26 cellular contexts compared by ENCODE assay signal in genomic region chr4:156100651-156101050, GRCh38.
"Had no signal": no experiment of that assay in that cellular context is flagged by ENCODE, and none has a peak within 500 bp of the region (broad histone marks: within the 10 kb centered on the region; RNA-seq: fewer than 3 reads in every experiment).

No MANE protein-coding gene starts in this region.

- ATAC-seq: left colon, left ventricle myocardium superior, pancreas, psoas muscle, right lobe of liver had no signal

- H3K4me3 ChIP-seq: colonic mucosa, hepatocyte, lung, pancreas, psoas muscle, right lobe of liver, skin epidermis, stomach, thoracic aorta, transverse colon had no signal

- H3K9me3 ChIP-seq: colonic mucosa, pancreas, psoas muscle, right lobe of liver, stomach, thoracic aorta, transverse colon had no signal

- H3K36me3 ChIP-seq: colonic mucosa, pancreas, right lobe of liver, stomach, thoracic aorta, transverse colon had no signal

- H3K27me3 ChIP-seq: colonic mucosa, hepatocyte, right lobe of liver, stomach, transverse colon had no signal

- H2AFZ ChIP-seq: hepatocyte had no signal

- H3K4me2 ChIP-seq: hepatocyte had no signal

- H3K79me2 ChIP-seq: hepatocyte had no signal

- DNase-seq: colonic mucosa; dermis blood vessel endothelial cell; effector CD4-positive, alpha-beta T cell; endodermal cell; erythroblast; foreskin melanocyte; head of caudate nucleus; left colon; left ventricle myocardium superior; mesenchymal stem cell; midbrain; naive B cell; occipital lobe; pancreas; psoas muscle; retina; right lobe of liver; stimulated activated CD4-positive, alpha-beta T cell treated with anti-CD3 and anti-CD28 coated beads, Interleukin-12 subunit alpha, Interleukin-12 subunit beta, amount 100 ng/mL, for 4 hours; stimulated activated naive CD4-positive, alpha-beta T cell; stomach; substantia nigra; transverse colon had no signal

- H3K27ac ChIP-seq: colonic mucosa, hepatocyte, pancreas, psoas muscle, right lobe of liver, skin epidermis, stomach, thoracic aorta, transverse colon had no signal

- H3K4me1 ChIP-seq: colonic mucosa, pancreas, psoas muscle, right lobe of liver, stomach, transverse colon had no signal
